In genomic region chr18:22378672-22379282, GRCh38 we compare ENCODE assay signal across 8 cellular contexts. TPM values are rescaled to one million over a fixed set of nuclear protein-coding genes. Genes with fewer than 3 reads are reported as not detected.
DNase-seq lines count a peak whose midpoint lies in the region; ATAC-seq lines count a peak whose summit lies in the region.

No MANE protein-coding gene starts in this region.

- DNase-seq in Right ventricle myocardium superior: peak; percentile 46
- DNase-seq in cardiac septum (ENCODE audit: low spot score): no peak
- DNase-seq in OCI-M1 (lab: John Stamatoyannopoulos, UW): peak; percentile 69
- DNase-seq in pons (ENCODE audit: low spot score): peak; percentile 10
- no peak for DNase-seq in putamen (ENCODE audit: low spot score)

- intact Hi-C loops in Right ventricle myocardium superior (cut with DNase I): no loop called here
- intact Hi-C loops in cardiac septum (cut with DNase I): loop anchor here (10.0 kb wide), 1 partner anchor 474 kb away; no protein-coding TSS in a partner anchor

- ATAC-seq in Right ventricle myocardium superior (ENCODE audit: poor library complexity): peak; percentile 82
- peak; percentile 75 for ATAC-seq in esophagus mucosa
- ATAC-seq in GM21447 (IDR thresholded peaks at IDR 0.05; ENCODE audit: unreplicated experiment): no peak
- ATAC-seq in GM19023 (IDR thresholded peaks at IDR 0.05; ENCODE audit: unreplicated experiment): no peak

RNA-seq across cellular contexts. Expression of gene CTAGE1, which starts 38.9 kb away (rescaled TPM):
- not detected for total RNA-seq in Right ventricle myocardium superior
- 0.13 TPM for total RNA-seq in cardiac septum
- total RNA-seq in esophagus mucosa: not detected

Comparison
In these comparisons a context has a peak if more than half of its experiments do, and no peak if none do; other contexts are left out.
1. DNase-seq: peak in Right ventricle myocardium superior (single experiment), OCI-M1 (single experiment) and pons (single experiment); none in cardiac septum (single experiment) and putamen (single experiment).
2. ATAC-seq: peak in Right ventricle myocardium superior (single experiment) and esophagus mucosa (single experiment); none in GM21447 (single experiment) and GM19023 (single experiment).